In the genomic region with DNA sequence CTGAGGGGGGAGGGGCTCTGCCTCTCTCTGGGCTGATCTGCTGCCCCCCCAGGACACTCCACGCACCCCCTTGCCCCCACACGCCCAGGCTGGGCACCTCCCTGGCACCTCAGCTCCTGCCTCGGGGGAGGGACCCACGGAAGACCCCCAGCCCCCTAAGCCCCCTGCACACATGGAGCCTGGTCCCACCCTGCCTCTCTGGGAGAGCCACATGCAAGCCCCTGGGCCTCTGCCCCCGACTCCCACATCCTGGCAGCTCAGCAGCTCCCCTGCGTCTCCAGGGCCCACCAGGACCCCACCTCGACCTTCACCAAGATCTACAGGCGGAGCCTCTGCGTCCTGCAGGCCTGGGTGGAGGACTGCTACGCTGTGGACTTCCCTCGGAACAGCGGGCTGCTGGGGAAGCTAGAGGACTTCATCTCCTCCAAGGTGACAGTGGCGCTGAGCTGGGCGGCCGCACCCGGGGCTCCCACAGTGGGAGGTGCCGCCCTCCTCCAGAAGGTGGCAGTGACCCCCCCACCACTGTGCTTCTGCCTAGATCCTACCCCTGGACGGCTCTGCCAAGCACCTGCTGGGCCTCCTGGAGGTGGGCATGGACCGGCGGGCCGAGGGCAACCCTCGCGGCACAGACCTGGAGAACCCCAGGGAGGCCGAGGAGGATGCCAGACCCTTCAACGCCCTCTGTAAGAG, we compare ENCODE assay signal across 1 cellular context.
TF ChIP-seq lines count a peak whose summit lies in the region.

No MANE protein-coding gene starts in this region.

TF ChIP-seq in H1, 55 proteins besides CTCF, POLR2A, EP300 and RAD21:
- TF ChIP-seq POU5F1 (IDR thresholded peaks at IDR 0.05; ENCODE audit: low read depth, low read length): no peak
- no peak for TF ChIP-seq ATF2 (IDR thresholded peaks at IDR 0.05; ENCODE audit: low read length)
- TF ChIP-seq SP4 (IDR thresholded peaks at IDR 0.05; ENCODE audit: low read length): no peak
- no peak for TF ChIP-seq HDAC2 (IDR thresholded peaks at IDR 0.05; ENCODE audit: borderline replicate concordance in 1 of 2, low read depth in 2 of 2, low read length in 2 of 2)
- TF ChIP-seq KDM1A (IDR thresholded peaks at IDR 0.05; ENCODE audit: borderline replicate concordance, low read length): no peak
- TF ChIP-seq CREB1 (IDR thresholded peaks at IDR 0.05): no peak
- no peak for TF ChIP-seq GTF2F1 (IDR thresholded peaks at IDR 0.05; ENCODE audit: borderline replicate concordance, low read depth, low read length)
- no peak for TF ChIP-seq TCF12 (IDR thresholded peaks at IDR 0.05; ENCODE audit: low read depth, low read length)
- no peak for TF ChIP-seq SIX5 (IDR thresholded peaks at IDR 0.05; ENCODE audit: low read depth, low read length)
- no peak for TF ChIP-seq HDAC6 (IDR thresholded peaks at IDR 0.05; ENCODE audit: low read depth, low read length)
- TF ChIP-seq SP1 (IDR thresholded peaks at IDR 0.05; ENCODE audit: low read depth, low read length): no peak
- TF ChIP-seq, protein P1, sequence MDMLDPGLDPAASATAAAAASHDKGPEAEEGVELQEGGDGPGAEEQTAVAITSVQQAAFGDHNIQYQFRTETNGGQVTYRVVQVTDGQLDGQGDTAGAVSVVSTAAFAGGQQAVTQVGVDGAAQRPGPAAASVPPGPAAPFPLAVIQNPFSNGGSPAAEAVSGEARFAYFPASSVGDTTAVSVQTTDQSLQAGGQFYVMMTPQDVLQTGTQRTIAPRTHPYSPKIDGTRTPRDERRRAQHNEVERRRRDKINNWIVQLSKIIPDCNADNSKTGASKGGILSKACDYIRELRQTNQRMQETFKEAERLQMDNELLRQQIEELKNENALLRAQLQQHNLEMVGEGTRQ (IDR thresholded peaks at IDR 0.05; ENCODE audit: low read length): no peak
- TF ChIP-seq RNF2 (IDR thresholded peaks at IDR 0.05; ENCODE audit: borderline replicate concordance, low read depth, low read length, missing control alignments, poor library complexity, severe bottlenecking): no peak
- TF ChIP-seq EZH2 (IDR thresholded peaks at IDR 0.05; ENCODE audit: low read depth, low read length, severe bottlenecking): no peak
- TF ChIP-seq, protein P2, sequence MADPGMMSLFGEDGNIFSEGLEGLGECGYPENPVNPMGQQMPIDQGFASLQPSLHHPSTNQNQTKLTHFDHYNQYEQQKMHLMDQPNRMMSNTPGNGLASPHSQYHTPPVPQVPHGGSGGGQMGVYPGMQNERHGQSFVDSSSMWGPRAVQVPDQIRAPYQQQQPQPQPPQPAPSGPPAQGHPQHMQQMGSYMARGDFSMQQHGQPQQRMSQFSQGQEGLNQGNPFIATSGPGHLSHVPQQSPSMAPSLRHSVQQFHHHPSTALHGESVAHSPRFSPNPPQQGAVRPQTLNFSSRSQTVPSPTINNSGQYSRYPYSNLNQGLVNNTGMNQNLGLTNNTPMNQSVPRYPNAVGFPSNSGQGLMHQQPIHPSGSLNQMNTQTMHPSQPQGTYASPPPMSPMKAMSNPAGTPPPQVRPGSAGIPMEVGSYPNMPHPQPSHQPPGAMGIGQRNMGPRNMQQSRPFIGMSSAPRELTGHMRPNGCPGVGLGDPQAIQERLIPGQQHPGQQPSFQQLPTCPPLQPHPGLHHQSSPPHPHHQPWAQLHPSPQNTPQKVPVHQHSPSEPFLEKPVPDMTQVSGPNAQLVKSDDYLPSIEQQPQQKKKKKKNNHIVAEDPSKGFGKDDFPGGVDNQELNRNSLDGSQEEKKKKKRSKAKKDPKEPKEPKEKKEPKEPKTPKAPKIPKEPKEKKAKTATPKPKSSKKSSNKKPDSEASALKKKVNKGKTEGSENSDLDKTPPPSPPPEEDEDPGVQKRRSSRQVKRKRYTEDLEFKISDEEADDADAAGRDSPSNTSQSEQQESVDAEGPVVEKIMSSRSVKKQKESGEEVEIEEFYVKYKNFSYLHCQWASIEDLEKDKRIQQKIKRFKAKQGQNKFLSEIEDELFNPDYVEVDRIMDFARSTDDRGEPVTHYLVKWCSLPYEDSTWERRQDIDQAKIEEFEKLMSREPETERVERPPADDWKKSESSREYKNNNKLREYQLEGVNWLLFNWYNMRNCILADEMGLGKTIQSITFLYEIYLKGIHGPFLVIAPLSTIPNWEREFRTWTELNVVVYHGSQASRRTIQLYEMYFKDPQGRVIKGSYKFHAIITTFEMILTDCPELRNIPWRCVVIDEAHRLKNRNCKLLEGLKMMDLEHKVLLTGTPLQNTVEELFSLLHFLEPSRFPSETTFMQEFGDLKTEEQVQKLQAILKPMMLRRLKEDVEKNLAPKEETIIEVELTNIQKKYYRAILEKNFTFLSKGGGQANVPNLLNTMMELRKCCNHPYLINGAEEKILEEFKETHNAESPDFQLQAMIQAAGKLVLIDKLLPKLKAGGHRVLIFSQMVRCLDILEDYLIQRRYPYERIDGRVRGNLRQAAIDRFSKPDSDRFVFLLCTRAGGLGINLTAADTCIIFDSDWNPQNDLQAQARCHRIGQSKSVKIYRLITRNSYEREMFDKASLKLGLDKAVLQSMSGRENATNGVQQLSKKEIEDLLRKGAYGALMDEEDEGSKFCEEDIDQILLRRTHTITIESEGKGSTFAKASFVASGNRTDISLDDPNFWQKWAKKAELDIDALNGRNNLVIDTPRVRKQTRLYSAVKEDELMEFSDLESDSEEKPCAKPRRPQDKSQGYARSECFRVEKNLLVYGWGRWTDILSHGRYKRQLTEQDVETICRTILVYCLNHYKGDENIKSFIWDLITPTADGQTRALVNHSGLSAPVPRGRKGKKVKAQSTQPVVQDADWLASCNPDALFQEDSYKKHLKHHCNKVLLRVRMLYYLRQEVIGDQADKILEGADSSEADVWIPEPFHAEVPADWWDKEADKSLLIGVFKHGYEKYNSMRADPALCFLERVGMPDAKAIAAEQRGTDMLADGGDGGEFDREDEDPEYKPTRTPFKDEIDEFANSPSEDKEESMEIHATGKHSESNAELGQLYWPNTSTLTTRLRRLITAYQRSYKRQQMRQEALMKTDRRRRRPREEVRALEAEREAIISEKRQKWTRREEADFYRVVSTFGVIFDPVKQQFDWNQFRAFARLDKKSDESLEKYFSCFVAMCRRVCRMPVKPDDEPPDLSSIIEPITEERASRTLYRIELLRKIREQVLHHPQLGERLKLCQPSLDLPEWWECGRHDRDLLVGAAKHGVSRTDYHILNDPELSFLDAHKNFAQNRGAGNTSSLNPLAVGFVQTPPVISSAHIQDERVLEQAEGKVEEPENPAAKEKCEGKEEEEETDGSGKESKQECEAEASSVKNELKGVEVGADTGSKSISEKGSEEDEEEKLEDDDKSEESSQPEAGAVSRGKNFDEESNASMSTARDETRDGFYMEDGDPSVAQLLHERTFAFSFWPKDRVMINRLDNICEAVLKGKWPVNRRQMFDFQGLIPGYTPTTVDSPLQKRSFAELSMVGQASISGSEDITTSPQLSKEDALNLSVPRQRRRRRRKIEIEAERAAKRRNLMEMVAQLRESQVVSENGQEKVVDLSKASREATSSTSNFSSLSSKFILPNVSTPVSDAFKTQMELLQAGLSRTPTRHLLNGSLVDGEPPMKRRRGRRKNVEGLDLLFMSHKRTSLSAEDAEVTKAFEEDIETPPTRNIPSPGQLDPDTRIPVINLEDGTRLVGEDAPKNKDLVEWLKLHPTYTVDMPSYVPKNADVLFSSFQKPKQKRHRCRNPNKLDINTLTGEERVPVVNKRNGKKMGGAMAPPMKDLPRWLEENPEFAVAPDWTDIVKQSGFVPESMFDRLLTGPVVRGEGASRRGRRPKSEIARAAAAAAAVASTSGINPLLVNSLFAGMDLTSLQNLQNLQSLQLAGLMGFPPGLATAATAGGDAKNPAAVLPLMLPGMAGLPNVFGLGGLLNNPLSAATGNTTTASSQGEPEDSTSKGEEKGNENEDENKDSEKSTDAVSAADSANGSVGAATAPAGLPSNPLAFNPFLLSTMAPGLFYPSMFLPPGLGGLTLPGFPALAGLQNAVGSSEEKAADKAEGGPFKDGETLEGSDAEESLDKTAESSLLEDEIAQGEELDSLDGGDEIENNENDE (IDR thresholded peaks at IDR 0.05; ENCODE audit: insufficient replicate concordance, low read length): no peak
- no peak for TF ChIP-seq NANOG (IDR thresholded peaks at IDR 0.05; ENCODE audit: insufficient read depth, low read depth, low read length, poor library complexity, severe bottlenecking)
